13 cellular contexts compared by ENCODE assay signal in genomic region chr4:13054410-13054970, GRCh38.
A peak's percentile ranks its signal among the peaks of the same experiment; 100 is the strongest.
DNase-seq lines count a peak whose midpoint lies in the region; ATAC-seq and TF ChIP-seq lines count a peak whose summit lies in the region.
"Had no signal": no experiment of that assay in that cellular context is flagged by ENCODE, and none has a peak within 500 bp of the region (broad histone marks: within the 10 kb centered on the region; RNA-seq: fewer than 3 reads in every experiment).

No MANE protein-coding gene starts in this region.

- H3K4me1 ChIP-seq in breast epithelium (no peaks in the 10 kb centered on the region), gastrocnemius medialis (no peaks in the 10 kb centered on the region), lower lobe of right lung (no peaks in the 10 kb centered on the region)
- H3K4me1 ChIP-seq: BLaER1 treated with 17β-estradiol and CSF1 and Interleukin-3, amounts not matched to agents 10 nM and 100 nM had no signal

- POLR2A ChIA-PET in MCF 10A (lab: Yijun Ruan, JAX): interaction anchor here (0.6 to 1.2 kb wide), 2 partner anchors 13 to 226 kb away, joined by 5 read pairs; no protein-coding TSS in a partner anchor

- DNase-seq in MCF 10A (ENCODE audit: unreplicated experiment) (peak; percentile 67), breast epithelium (ENCODE audit: low spot score in 2 of 2) (no peak), M059J (ENCODE audit: low read depth) (peak; percentile 38), epithelial cell of esophagus (ENCODE audit: low read depth) (peak; percentile 30), gastrocnemius medialis (no peak), lower lobe of right lung (no peak), GF-D8 (lab: John Stamatoyannopoulos, UW) (no peak), 8988T (no peak)
- DNase-seq: ACHN; CD4-positive, CD25-positive, alpha-beta regulatory T cell; DMS53 had no signal

- no peaks in the 10 kb centered on the region for H3K36me3 Mint-ChIP-seq in MCF 10A (ENCODE audit: insufficient read depth, unreplicated experiment)
- H3K36me3 Mint-ChIP-seq: CD4-positive, CD25-positive, alpha-beta regulatory T cell had no signal

- no peaks in the 10 kb centered on the region for H3K9me3 ChIP-seq in breast epithelium
- no peaks in the 10 kb centered on the region for H3K9me3 ChIP-seq in gastrocnemius medialis
- no peaks in the 10 kb centered on the region for H3K9me3 ChIP-seq in lower lobe of right lung
- H3K9me3 ChIP-seq: BLaER1 treated with 17β-estradiol and CSF1 and Interleukin-3, amounts not matched to agents 10 nM and 100 nM had no signal

- no peak overlapping the region for H3K4me3 ChIP-seq in breast epithelium
- H3K4me3 ChIP-seq in epithelial cell of esophagus (ENCODE audit: low read length): no peak overlapping the region
- H3K4me3 ChIP-seq in gastrocnemius medialis: no peak overlapping the region
- H3K4me3 ChIP-seq in lower lobe of right lung: no peak overlapping the region
- H3K4me3 ChIP-seq: BLaER1 treated with 17β-estradiol and CSF1 and Interleukin-3, amounts not matched to agents 10 nM and 100 nM had no signal

- H3K27me3 ChIP-seq in breast epithelium (no peaks in the 10 kb centered on the region), gastrocnemius medialis (no peaks in the 10 kb centered on the region), lower lobe of right lung (ENCODE audit: low read depth) (no peaks in the 10 kb centered on the region)
- H3K27me3 ChIP-seq: BLaER1 treated with 17β-estradiol and CSF1 and Interleukin-3, amounts not matched to agents 10 nM and 100 nM had no signal

- no TSS peak for BruUV-seq in MCF 10A (replicated peaks; lab: Mats Ljungman, UMichigan)

- peaks cover 26% of the 10 kb centered on the region for H3K4me1 Mint-ChIP-seq in MCF 10A (ENCODE audit: insufficient read depth, unreplicated experiment)
- H3K4me1 Mint-ChIP-seq: CD4-positive, CD25-positive, alpha-beta regulatory T cell had no signal

- intact Hi-C loops in MCF 10A (cut with micrococcal nuclease) (no loop called here), breast epithelium (cut with DNase I; ENCODE audit: low total_unique reads) (no loop called here), gastrocnemius medialis (cut with DNase I; ENCODE audit: low total_unique reads) (no loop called here), lower lobe of right lung (cut with DNase I) (no loop called here)

- TF ChIP-seq CTCF in MCF 10A (IDR thresholded peaks at IDR 0.05; ENCODE audit: unreplicated experiment): no peak
- TF ChIP-seq CTCF in breast epithelium (IDR thresholded peaks at IDR 0.05): no peak
- TF ChIP-seq CTCF in epithelial cell of esophagus (IDR thresholded peaks at IDR 0.05; ENCODE audit: insufficient read depth, low read depth, low read length, missing control alignments): no peak
- TF ChIP-seq CTCF in gastrocnemius medialis (IDR thresholded peaks at IDR 0.05 in 4 of 5, conservative IDR thresholded peaks at IDR 0.05 in 1 of 5): no peak
- no peak for TF ChIP-seq CTCF in lower lobe of right lung (IDR thresholded peaks at IDR 0.05)

- no peak for TF ChIP-seq POLR2A in breast epithelium (IDR thresholded peaks at IDR 0.05)
- TF ChIP-seq POLR2A in gastrocnemius medialis (IDR thresholded peaks at IDR 0.05): no peak

- H3K36me3 ChIP-seq in breast epithelium (no peaks in the 10 kb centered on the region), gastrocnemius medialis (no peaks in the 10 kb centered on the region), lower lobe of right lung (no peaks in the 10 kb centered on the region)
- H3K36me3 ChIP-seq: BLaER1 treated with 17β-estradiol and CSF1 and Interleukin-3, amounts not matched to agents 10 nM and 100 nM had no signal

- peaks cover 8% of the 10 kb centered on the region for H3K9me3 Mint-ChIP-seq in MCF 10A (ENCODE audit: unreplicated experiment)

- in situ Hi-C loops in gastrocnemius medialis (cut with MboI; ENCODE audit: low sequenced_read_pairs in 4 of 4): no loop called here

- no peak overlapping the region for H3K4me3 Mint-ChIP-seq in MCF 10A (ENCODE audit: unreplicated experiment)
- H3K4me3 Mint-ChIP-seq: CD4-positive, CD25-positive, alpha-beta regulatory T cell had no signal

- H3K27me3 Mint-ChIP-seq in MCF 10A (ENCODE audit: insufficient read depth, unreplicated experiment): no peaks in the 10 kb centered on the region
- H3K27me3 Mint-ChIP-seq: CD4-positive, CD25-positive, alpha-beta regulatory T cell had no signal

- no peak overlapping the region for H3K27ac Mint-ChIP-seq in MCF 10A (ENCODE audit: low read depth, unreplicated experiment)
- H3K27ac Mint-ChIP-seq: CD4-positive, CD25-positive, alpha-beta regulatory T cell had no signal

- peak; percentile 56 to 63 for ATAC-seq in gastrocnemius medialis
- no peak for ATAC-seq in lower lobe of right lung
- ATAC-seq: HCT116 had no signal

- CTCF ChIA-PET in MCF 10A (lab: Yijun Ruan, JAX): interaction anchor here (0.8 kb wide), 1 partner anchor 11 kb away, joined by 4 read pairs; no protein-coding TSS in a partner anchor

- H3K27ac ChIP-seq in breast epithelium (no peak overlapping the region), gastrocnemius medialis (no peak overlapping the region), lower lobe of right lung (no peak overlapping the region)
- H3K27ac ChIP-seq: BLaER1 treated with 17β-estradiol and CSF1 and Interleukin-3, amounts not matched to agents 10 nM and 100 nM had no signal

Comparison
In these comparisons a context has a peak if more than half of its experiments do, and no peak if none do; other contexts are left out.
1. DNase-seq: peak in MCF 10A (single experiment), M059J (single experiment) and epithelial cell of esophagus (single experiment); none in breast epithelium (0 of 2), gastrocnemius medialis (0 of 2), lower lobe of right lung (single experiment), GF-D8 (single experiment) and 8988T (single experiment).
2. ATAC-seq: peak in gastrocnemius medialis (2 of 2); none in lower lobe of right lung (0 of 2).